8 cellular contexts compared by ENCODE assay signal in the genomic region with DNA sequence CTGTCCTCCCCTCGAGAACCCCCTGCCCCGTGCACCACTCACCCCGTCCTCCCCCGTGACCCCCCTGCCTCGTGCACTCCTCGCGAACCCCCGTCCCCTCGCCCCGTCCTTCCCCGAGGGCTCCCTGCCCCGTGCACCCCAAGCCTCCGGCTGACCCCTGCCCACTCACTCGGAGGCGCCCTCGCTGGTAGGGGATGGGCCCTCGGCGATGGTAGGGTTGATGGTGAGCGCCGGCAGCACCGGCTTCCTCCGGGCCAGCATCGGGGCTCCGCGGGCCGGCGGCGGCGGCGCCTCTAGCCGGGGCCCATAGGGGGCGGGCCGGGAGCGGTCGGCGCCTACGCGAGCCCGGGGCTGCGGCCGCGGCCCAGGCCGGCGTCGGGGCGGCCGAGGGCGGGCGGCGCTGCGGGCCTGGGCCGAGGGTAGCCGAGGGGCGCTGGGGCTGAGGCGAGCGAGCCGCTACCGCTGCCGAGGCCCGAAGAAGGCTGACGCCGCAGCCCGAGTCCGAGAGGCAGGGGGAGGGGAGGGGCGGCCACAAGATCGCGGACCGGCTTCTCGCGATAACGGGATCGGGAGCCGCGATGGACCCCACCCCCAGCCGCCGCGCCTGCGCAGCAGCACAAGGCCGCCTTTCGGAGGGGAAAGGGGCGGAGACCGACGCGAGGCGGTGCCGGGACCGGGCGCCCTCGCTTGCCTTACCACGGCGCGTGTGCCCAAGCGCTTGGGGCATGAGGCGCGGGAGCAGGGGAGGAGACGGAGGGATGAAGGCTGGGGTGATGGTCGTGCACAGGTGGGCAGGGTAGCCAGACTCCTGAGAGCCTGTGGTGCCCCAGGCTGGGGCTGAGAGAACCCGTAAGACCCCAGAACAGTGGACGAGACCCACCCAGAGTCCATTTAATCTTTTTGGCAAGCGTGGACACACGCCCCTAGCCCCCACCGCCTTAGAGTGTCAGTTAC. TPM values are rescaled to one million over a fixed set of nuclear protein-coding genes. Genes with fewer than 3 reads are reported as not detected.
A peak's percentile ranks its signal among the peaks of the same experiment; 100 is the strongest.
DNase-seq lines count a peak whose midpoint lies in the region; ATAC-seq and TF ChIP-seq lines count a peak whose summit lies in the region.

A gene (minus strand): TSS at position 508 of the 954 bp plus-strand sequence. CDS start 247 bp downstream, at position 261.

- H3K27ac ChIP-seq in coronary artery = peak within 1 kb of the TSS; percentile 60 to 91

- H3K4me1 Mint-ChIP-seq in activated CD4-positive, alpha-beta T cell treated with anti-CD3 and anti-CD28 coated beads, Interleukin-2, amount 10 ng/mL, durations not matched to agents 7 days and 5 days = peaks cover 24% of the 10 kb centered on the region

- ATAC-seq in GM19043 (IDR thresholded peaks at IDR 0.05; ENCODE audit: low read depth, unreplicated experiment) = peak; percentile 68
- ATAC-seq in HG03439 (IDR thresholded peaks at IDR 0.05; ENCODE audit: unreplicated experiment) = peak; percentile 88

- H3K4me3 Mint-ChIP-seq in activated CD4-positive, alpha-beta T cell treated with anti-CD3 and anti-CD28 coated beads, Interleukin-2, amount 10 ng/mL, durations not matched to agents 7 days and 5 days = peak within 1 kb of the TSS; percentile 87

- CTCF ChIA-PET in activated CD4-positive, alpha-beta T cell treated with anti-CD3 and anti-CD28 coated beads, Interleukin-2, amount 10 ng/mL, durations not matched to agents 7 days and 5 days (lab: Charles Lee) = no interaction called here

- no peaks in the 10 kb centered on the region for H3K27me3 Mint-ChIP-seq in activated CD4-positive, alpha-beta T cell treated with anti-CD3 and anti-CD28 coated beads, Interleukin-2, amount 10 ng/mL, durations not matched to agents 7 days and 5 days

- peak; percentile 70 for DNase-seq in AG09319 (ENCODE audit: extremely low read depth, low read depth)
- DNase-seq in NCI-H526 (lab: John Stamatoyannopoulos, UW) = peak; percentile 49 to 91
- DNase-seq in activated CD4-positive, alpha-beta T cell treated with anti-CD3 and anti-CD28 coated beads, Interleukin-2, amount 10 ng/mL, durations not matched to agents 7 days and 5 days = peak; percentile 95
- peak; percentile 95 for DNase-seq in coronary artery (ENCODE audit: low spot score)
- peak; percentile 97 for DNase-seq in left kidney (ENCODE audit: low read depth, low spot score)
- peak; percentile 96 for DNase-seq in stimulated activated CD4-positive, alpha-beta T cell treated with anti-CD3 and anti-CD28 coated beads, Interleukin-1b, Interleukin-23, amount 100 ng/mL, for 48 hours

- POLR2A ChIA-PET in activated CD4-positive, alpha-beta T cell treated with anti-CD3 and anti-CD28 coated beads, Interleukin-2, amount 10 ng/mL, durations not matched to agents 7 days and 5 days (lab: Charles Lee) = no interaction called here

- H3K27ac Mint-ChIP-seq in activated CD4-positive, alpha-beta T cell treated with anti-CD3 and anti-CD28 coated beads, Interleukin-2, amount 10 ng/mL, durations not matched to agents 7 days and 5 days = peak within 1 kb of the TSS; percentile 91

- peak within 1 kb of the TSS; percentile 85 for H3K4me3 ChIP-seq in coronary artery

- TF ChIP-seq CTCF in AG09319 (IDR thresholded peaks at IDR 0.05; ENCODE audit: low read depth, low read length) (no peak), coronary artery (IDR thresholded peaks at IDR 0.05) (no peak)

- H3K9me3 Mint-ChIP-seq in activated CD4-positive, alpha-beta T cell treated with anti-CD3 and anti-CD28 coated beads, Interleukin-2, amount 10 ng/mL, durations not matched to agents 7 days and 5 days = no peaks in the 10 kb centered on the region

- H3K36me3 Mint-ChIP-seq in activated CD4-positive, alpha-beta T cell treated with anti-CD3 and anti-CD28 coated beads, Interleukin-2, amount 10 ng/mL, durations not matched to agents 7 days and 5 days (ENCODE audit: low read depth) = peaks cover 8% of the 10 kb centered on the region

RNA-seq across cellular contexts. Expression of the gene that starts here (rescaled TPM):
- 100 to 1,000 TPM; 175 to 202 TPM for total RNA-seq in activated CD4-positive, alpha-beta T cell treated with anti-CD3 and anti-CD28 coated beads, Interleukin-2, amount 10 ng/mL, durations not matched to agents 7 days and 5 days

Comparison
In these comparisons a context has a peak if more than half of its experiments do, and no peak if none do; other contexts are left out.
1. Peak in every context shown above with its lines: DNase-seq, ATAC-seq, H3K4me3 ChIP-seq and H3K27ac ChIP-seq.